ENCODE assay signal across 10 cellular contexts in the genomic region with DNA sequence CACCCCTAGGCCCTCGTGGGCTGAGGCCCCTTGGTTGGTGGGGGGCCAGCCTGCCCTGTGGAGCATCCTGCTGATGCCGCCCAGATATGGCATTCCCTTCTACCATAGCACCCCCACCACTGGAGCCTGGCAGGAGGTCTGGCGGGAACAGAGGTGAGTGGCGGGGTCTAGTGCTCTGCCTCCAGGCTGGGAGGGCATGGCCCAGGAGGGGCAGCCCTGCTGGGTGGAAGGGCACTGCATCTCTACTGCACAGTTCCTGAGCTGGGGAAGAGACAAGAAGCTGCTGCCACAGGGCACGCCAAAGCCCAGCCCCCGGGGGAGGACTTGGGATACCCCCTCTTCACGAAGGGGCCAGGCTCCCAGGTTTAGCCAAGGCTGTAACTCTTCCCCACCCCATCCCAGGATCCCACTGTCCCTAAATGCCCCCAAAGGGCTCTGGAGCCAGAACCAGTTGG. TPM values are rescaled to one million over a fixed set of nuclear protein-coding genes. Genes with fewer than 3 reads are reported as not detected.
DNase-seq lines count a peak whose midpoint lies in the region; ATAC-seq and TF ChIP-seq lines count a peak whose summit lies in the region.
"Had no signal": no experiment of that assay in that cellular context is flagged by ENCODE, and none has a peak within 500 bp of the region (broad histone marks: within the 10 kb centered on the region; RNA-seq: fewer than 3 reads in every experiment).

No MANE protein-coding gene starts in this region.

- no peaks in the 10 kb centered on the region for H3K27me3 Mint-ChIP-seq in naive B cell

- H3K27ac Mint-ChIP-seq in activated naive CD4-positive, alpha-beta T cell treated with anti-CD3 and anti-CD28 coated beads, Interleukin-2, amount 50 U/mL, for 72 hours = peak overlapping the region; percentile 93 to 97
- peak overlapping the region in 1 of 6 donors; percentile 87 for H3K27ac Mint-ChIP-seq in naive B cell

- no peak overlapping the region for H2AFZ ChIP-seq in ACC112 (ENCODE audit: low read length, unreplicated experiment)

- H3K4me3 Mint-ChIP-seq in naive B cell = peak overlapping the region in 6 of 8 donors; percentile 73 to 98 (median 92)

- in situ Hi-C loops in GM18951 (cut with MboI; ENCODE audit: low sequenced_read_pairs, unreplicated experiment) = no loop called here

- peaks cover 39% of the 10 kb centered on the region in 2 donors for H3K36me3 Mint-ChIP-seq in activated naive CD4-positive, alpha-beta T cell treated with anti-CD3 and anti-CD28 coated beads, Interleukin-2, amount 50 U/mL, for 72 hours
- peaks cover 0 to 6% of the 10 kb centered on the region in 2 donors for H3K36me3 Mint-ChIP-seq in naive B cell

- H3K79me2 ChIP-seq in ACC112 (ENCODE audit: control insufficient read depth, insufficient read depth, low read length, unreplicated experiment) = peaks cover 24% of the 10 kb centered on the region

- peaks cover 50 to 66% (median 56%) of the 10 kb centered on the region in 3 donors for H3K4me1 Mint-ChIP-seq in naive B cell

- no peak for ATAC-seq in activated naive CD4-positive, alpha-beta T cell treated with anti-CD3 and anti-CD28 coated beads, Interleukin-2, amount 50 U/mL, for 72 hours
- ATAC-seq in naive B cell (ENCODE audit: low read depth in 2 of 2) (no peak), GM18907 (IDR thresholded peaks at IDR 0.05; ENCODE audit: unreplicated experiment) (no peak), GM18517 (IDR thresholded peaks at IDR 0.05; ENCODE audit: unreplicated experiment) (no peak)

- TF ChIP-seq POLR2A in GM18951 (IDR thresholded peaks at IDR 0.05; ENCODE audit: extremely low read depth, insufficient read depth, insufficient read length) = peak; percentile 10

- H3K4me1 ChIP-seq in ACC112 (ENCODE audit: control insufficient read depth, insufficient read depth, low read length, unreplicated experiment) = peaks cover 9% of the 10 kb centered on the region

- peak overlapping the region; percentile 82; the same call in 1 of the 2 replicates for H3K4me3 ChIP-seq in ACC112 (ENCODE audit: low read depth, low read length)

- H3K9me3 Mint-ChIP-seq in activated naive CD4-positive, alpha-beta T cell treated with anti-CD3 and anti-CD28 coated beads, Interleukin-2, amount 50 U/mL, for 72 hours = peaks cover 0 to 4% of the 10 kb centered on the region in 2 donors
- H3K9me3 Mint-ChIP-seq in naive B cell = no peaks in the 10 kb centered on the region

- no peak overlapping the region for H3K27ac ChIP-seq in ACC112 (ENCODE audit: low read depth, low read length)

- H3K27me3 ChIP-seq in ACC112 (ENCODE audit: insufficient read depth, low read length) = no peaks in the 10 kb centered on the region

- H3K36me3 ChIP-seq in ACC112 (ENCODE audit: insufficient read depth, low read length) = no peaks in the 10 kb centered on the region

- DNase-seq in activated naive CD4-positive, alpha-beta T cell treated with anti-CD3 and anti-CD28 coated beads, Interleukin-2, amount 50 U/mL, for 72 hours (ENCODE audit: low spot score in 2 of 2) = no peak
- DNase-seq in naive B cell (no peak), NCI-H69 (lab: John Stamatoyannopoulos, UW) (no peak), H4 (ENCODE audit: low spot score) (no peak)
- DNase-seq: activated effector memory CD4-positive, alpha-beta T cell treated with Interleukin-2 at 50 U/mL for 16 hours; NCI-H1092 treated with DMSO at 0.1 percent for 48 hours had no signal

RNA-seq across cellular contexts. Expression of gene KMT2B, which starts 2.4 kb away (rescaled TPM):
- 100 to 1,000 TPM in 1 of 2 donors, 10 to 100 TPM in 1; 54.6 to 200 TPM for total RNA-seq in activated naive CD4-positive, alpha-beta T cell treated with anti-CD3 and anti-CD28 coated beads, Interleukin-2, amount 50 U/mL, for 72 hours
- polyA plus RNA-seq in naive B cell (ENCODE audit: low read depth in 6 of 6) = 1 to 10 TPM in 2 of 6 donors, under 1 TPM in 4; 0.35 to 2.2 (median 0.76) TPM
- 4.9 and 8.8 TPM in 2 replicates for total RNA-seq in H4 (2014; rRNA removed; shearing (Covaris generic))

RNA-seq across cellular contexts. Expression of gene ZBTB32, which starts 11.0 kb away (rescaled TPM):
- total RNA-seq in activated naive CD4-positive, alpha-beta T cell treated with anti-CD3 and anti-CD28 coated beads, Interleukin-2, amount 50 U/mL, for 72 hours = 100 to 1,000 TPM; 181 to 198 TPM
- 1 to 10 TPM in 1 of 6 donors, under 1 TPM in 4, not detected in 1; 0.21 to 1.3 (median 0.70) TPM for polyA plus RNA-seq in naive B cell (ENCODE audit: low read depth in 6 of 6)
- not detected in 2 replicates for total RNA-seq in H4 (2014; rRNA removed; shearing (Covaris generic))

RNA-seq across cellular contexts. Expression of gene IGFLR1, which starts 26.9 kb away (rescaled TPM):
- 100 to 1,000 TPM in 1 of 2 donors, 10 to 100 TPM in 1; 74.6 to 245 TPM for total RNA-seq in activated naive CD4-positive, alpha-beta T cell treated with anti-CD3 and anti-CD28 coated beads, Interleukin-2, amount 50 U/mL, for 72 hours
- polyA plus RNA-seq in naive B cell (ENCODE audit: low read depth in 6 of 6) = 100 to 1,000 TPM; 114 to 195 (median 134) TPM
- 6.2 and 31.2 TPM in 2 replicates for total RNA-seq in H4 (2014; rRNA removed; shearing (Covaris generic))

RNA-seq across cellular contexts. Expression of gene U2AF1L4, which starts 29.8 kb away (rescaled TPM):
- 10 to 100 TPM; 33.8 to 69.0 TPM for total RNA-seq in activated naive CD4-positive, alpha-beta T cell treated with anti-CD3 and anti-CD28 coated beads, Interleukin-2, amount 50 U/mL, for 72 hours
- polyA plus RNA-seq in naive B cell (ENCODE audit: low read depth in 6 of 6) = 10 to 100 TPM; 26.1 to 41.0 (median 32.5) TPM
- total RNA-seq in H4 (2014; rRNA removed; shearing (Covaris generic)) = 25.2 and 27.5 TPM in 2 replicates

RNA-seq across cellular contexts. Expression of gene PSENEN, which starts 30.1 kb away (rescaled TPM):
- 10 to 100 TPM; 43.2 to 49.4 TPM for total RNA-seq in activated naive CD4-positive, alpha-beta T cell treated with anti-CD3 and anti-CD28 coated beads, Interleukin-2, amount 50 U/mL, for 72 hours
- polyA plus RNA-seq in naive B cell (ENCODE audit: low read depth in 6 of 6) = 100 to 1,000 TPM in 2 of 6 donors, 10 to 100 TPM in 4; 82.4 to 105 (median 94.3) TPM
- total RNA-seq in H4 (2014; rRNA removed; shearing (Covaris generic)) = 91.4 and 100 TPM in 2 replicates

Comparison
In these comparisons a context has a peak if more than half of its experiments do, and no peak if none do; other contexts are left out.
1. RNA of gene ZBTB32, which starts 11.0 kb away (total RNA-seq): 181 to 198 TPM in activated naive CD4-positive, alpha-beta T cell treated with anti-CD3 and anti-CD28 coated beads, Interleukin-2, amount 50 U/mL, for 72 hours; not detected in H4; every median in the first group is over 100 times any median in the second.